In the genomic region with DNA sequence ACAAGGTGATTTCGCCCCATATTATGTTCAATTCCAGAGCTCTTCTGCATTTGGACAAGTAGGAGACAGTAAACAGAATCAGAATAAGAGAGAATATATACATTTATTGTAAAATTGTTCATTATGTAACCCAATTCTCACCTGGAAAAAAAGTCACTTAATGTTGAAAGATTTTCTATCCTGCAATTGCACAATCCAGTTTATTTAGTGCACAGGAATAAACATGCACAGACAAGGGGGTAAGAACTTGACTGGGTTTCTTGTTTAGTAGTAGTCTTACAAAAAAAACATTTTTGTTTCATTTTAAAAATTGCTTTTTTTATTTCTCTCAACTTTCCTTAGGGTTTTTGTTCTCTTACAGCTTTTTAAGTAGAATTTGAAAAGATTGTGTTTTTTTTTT, we compare ENCODE assay signal across 1 cellular context.
TF ChIP-seq lines count a peak whose summit lies in the region.

No MANE protein-coding gene starts in this region.

TF ChIP-seq in HepG2, 621 proteins besides CTCF, POLR2A, EP300 and RAD21 (continued from another document):
- TF ChIP-seq, protein P1, sequence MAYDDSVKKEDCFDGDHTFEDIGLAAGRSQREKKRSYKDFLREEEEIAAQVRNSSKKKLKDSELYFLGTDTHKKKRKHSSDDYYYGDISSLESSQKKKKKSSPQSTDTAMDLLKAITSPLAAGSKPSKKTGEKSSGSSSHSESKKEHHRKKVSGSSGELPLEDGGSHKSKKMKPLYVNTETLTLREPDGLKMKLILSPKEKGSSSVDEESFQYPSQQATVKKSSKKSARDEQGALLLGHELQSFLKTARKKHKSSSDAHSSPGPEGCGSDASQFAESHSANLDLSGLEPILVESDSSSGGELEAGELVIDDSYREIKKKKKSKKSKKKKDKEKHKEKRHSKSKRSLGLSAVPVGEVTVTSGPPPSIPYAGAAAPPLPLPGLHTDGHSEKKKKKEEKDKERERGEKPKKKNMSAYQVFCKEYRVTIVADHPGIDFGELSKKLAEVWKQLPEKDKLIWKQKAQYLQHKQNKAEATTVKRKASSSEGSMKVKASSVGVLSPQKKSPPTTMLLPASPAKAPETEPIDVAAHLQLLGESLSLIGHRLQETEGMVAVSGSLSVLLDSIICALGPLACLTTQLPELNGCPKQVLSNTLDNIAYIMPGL (CRISPR knock-in tag; IDR thresholded peaks at IDR 0.05; ENCODE audit: borderline replicate concordance in 1 of 2, low read depth in 1 of 2): no peak
- TF ChIP-seq, protein P2, sequence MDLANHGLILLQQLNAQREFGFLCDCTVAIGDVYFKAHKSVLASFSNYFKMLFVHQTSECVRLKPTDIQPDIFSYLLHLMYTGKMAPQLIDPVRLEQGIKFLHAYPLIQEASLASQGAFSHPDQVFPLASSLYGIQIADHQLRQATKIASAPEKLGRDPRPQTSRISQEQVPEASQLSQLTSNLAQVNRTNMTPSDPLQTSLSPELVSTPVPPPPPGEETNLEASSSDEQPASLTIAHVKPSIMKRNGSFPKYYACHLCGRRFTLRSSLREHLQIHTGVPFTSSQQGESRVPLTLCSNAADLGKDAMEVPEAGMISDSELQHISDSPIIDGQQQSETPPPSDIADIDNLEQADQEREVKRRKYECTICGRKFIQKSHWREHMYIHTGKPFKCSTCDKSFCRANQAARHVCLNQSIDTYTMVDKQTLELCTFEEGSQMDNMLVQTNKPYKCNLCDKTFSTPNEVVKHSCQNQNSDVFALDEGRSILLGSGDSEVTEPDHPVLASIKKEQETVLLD (CRISPR knock-in tag; IDR thresholded peaks at IDR 0.05; ENCODE audit: low read depth): no peak
- TF ChIP-seq ZNF207 (IDR thresholded peaks at IDR 0.05; ENCODE audit: borderline replicate concordance): no peak
- TF ChIP-seq CEBPB (IDR thresholded peaks at IDR 0.05; ENCODE audit: borderline replicate concordance, low read depth, low read length): peak; percentile 53
